ENCODE assay signal across 27 cellular contexts in the genomic region with DNA sequence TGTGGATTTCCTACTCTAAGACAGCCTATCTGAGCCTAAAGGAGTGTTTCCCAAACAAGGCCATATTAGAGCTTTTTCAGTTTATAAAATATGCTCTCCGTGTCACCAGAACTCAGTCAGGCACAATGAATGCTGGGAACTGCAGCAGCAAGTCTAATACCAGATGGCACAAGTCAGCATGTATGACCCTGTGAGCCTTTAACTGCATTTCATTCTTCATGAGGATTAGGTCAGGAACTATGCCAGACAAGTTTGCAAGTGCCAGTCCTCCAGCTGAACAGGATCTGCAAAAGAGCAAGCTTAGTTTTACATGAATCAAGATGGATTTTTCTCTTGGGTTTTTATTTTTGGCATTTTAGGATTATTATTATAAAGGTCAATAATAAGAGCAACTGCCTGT.
A peak's percentile ranks its signal among the peaks of the same experiment; 100 is the strongest.
DNase-seq lines count a peak whose midpoint lies in the region; ATAC-seq and TF ChIP-seq lines count a peak whose summit lies in the region.
"Had no signal": no experiment of that assay in that cellular context is flagged by ENCODE, and none has a peak within 500 bp of the region (broad histone marks: within the 10 kb centered on the region; RNA-seq: fewer than 3 reads in every experiment).

No MANE protein-coding gene starts in this region.

- H3F3A ChIP-seq in MM.1S (ENCODE audit: insufficient read depth, low read length) = no peaks in the 10 kb centered on the region

- H3K27me3 ChIP-seq in MM.1S (replicated peaks; ENCODE audit: insufficient read depth, low read length) = no peaks in the 10 kb centered on the region
- H3K27me3 ChIP-seq: BE2C had no signal

- H3K36me3 ChIP-seq in MM.1S (replicated peaks; ENCODE audit: insufficient read depth, low read length) = no peaks in the 10 kb centered on the region
- H3K36me3 ChIP-seq: BE2C, HAP-1, SJSA1 had no signal

- no peaks in the 10 kb centered on the region for H3K79me2 ChIP-seq in MM.1S (ENCODE audit: low read length)

- no peak overlapping the region for H3K4me2 ChIP-seq in MM.1S (ENCODE audit: low read depth, low read length)
- H3K4me2 ChIP-seq: PC-9 had no signal

- H3K4me3 ChIP-seq in epithelial cell of esophagus (ENCODE audit: low read length) (no peak overlapping the region), MM.1S (ENCODE audit: low read length) (no peak overlapping the region)
- H3K4me3 ChIP-seq: HAP-1, PC-9, SJSA1 had no signal

- no peak overlapping the region for H3K27ac ChIP-seq in MM.1S (ENCODE audit: low read length)
- H3K27ac ChIP-seq: PC-9, SJSA1 had no signal

- H3K9me2 ChIP-seq in MM.1S (replicated peaks; ENCODE audit: insufficient read depth, low read length) = no peaks in the 10 kb centered on the region

- no peaks in the 10 kb centered on the region for H3K9me3 ChIP-seq in MM.1S (replicated peaks; ENCODE audit: insufficient read depth, low read length)
- H3K9me3 ChIP-seq: BE2C, HAP-1, SJSA1 had no signal

- DNase-seq in NCI-H82 (lab: John Stamatoyannopoulos, UW) = peak; percentile 69
- DNase-seq in NCI-H82 treated with DMSO at 0.1 percent for 48 hours (lab: John Stamatoyannopoulos, UW; ENCODE audit: unreplicated experiment) = no peak
- peak; percentile 7 for DNase-seq in epithelial cell of esophagus (ENCODE audit: low read depth)
- DNase-seq in myocyte (ENCODE audit: low read depth) = peak; percentile 18
- DNase-seq in DMS114 treated with DMSO at 0.1 percent for 48 hours (lab: John Stamatoyannopoulos, UW; ENCODE audit: unreplicated experiment) = no peak
- no peak for DNase-seq in NCI-H526 (lab: John Stamatoyannopoulos, UW)
- DNase-seq in MM.1S = no peak
- DNase-seq: 8988T; ACHN; BE2C; CD8-positive, alpha-beta memory T cell; GOT3; HFFc6; IMR-90; KG1; NCI-H1048; NCI-H1417; NCI-H1694; NCI-H2029 treated with DMSO at 0.1 percent for 48 hours; NCI-H446 treated with DMSO at 0.1 percent for 48 hours; NCI-H748 treated with DMSO at 0.1 percent for 48 hours; NK-92 treated with Interleukin-12 subunit alpha and Interleukin-12 subunit beta, amount 100 ng/mL, for 24 hours; PC-9; Right ventricle myocardium superior had no signal

- H2AFZ ChIP-seq in MM.1S (ENCODE audit: low read length) = no peak overlapping the region
- H2AFZ ChIP-seq: PC-9 had no signal

- TF ChIP-seq CTCF in epithelial cell of esophagus (IDR thresholded peaks at IDR 0.05; ENCODE audit: insufficient read depth, low read depth, low read length, missing control alignments) (no peak), MM.1S (IDR thresholded peaks at IDR 0.05; ENCODE audit: low read length) (no peak)

- ATAC-seq in HG02884 (IDR thresholded peaks at IDR 0.05; ENCODE audit: unreplicated experiment) = no peak

- no peaks in the 10 kb centered on the region for H3K4me1 ChIP-seq in MM.1S (ENCODE audit: low read length)
- H3K4me1 ChIP-seq: BE2C, SJSA1 had no signal

- H3K9ac ChIP-seq in MM.1S (ENCODE audit: low read length) = no peak overlapping the region

- H4K20me1 ChIP-seq in MM.1S (ENCODE audit: insufficient read depth, low read length) = no peaks in the 10 kb centered on the region

Comparison
In these comparisons a context has a peak if more than half of its experiments do, and no peak if none do; other contexts are left out.
1. DNase-seq: peak in NCI-H82 (single experiment), epithelial cell of esophagus (single experiment) and myocyte (single experiment); none in NCI-H82 treated with DMSO at 0.1 percent for 48 hours (single experiment), DMS114 treated with DMSO at 0.1 percent for 48 hours (single experiment), NCI-H526 (0 of 2) and MM.1S (single experiment).